In the genomic region with DNA sequence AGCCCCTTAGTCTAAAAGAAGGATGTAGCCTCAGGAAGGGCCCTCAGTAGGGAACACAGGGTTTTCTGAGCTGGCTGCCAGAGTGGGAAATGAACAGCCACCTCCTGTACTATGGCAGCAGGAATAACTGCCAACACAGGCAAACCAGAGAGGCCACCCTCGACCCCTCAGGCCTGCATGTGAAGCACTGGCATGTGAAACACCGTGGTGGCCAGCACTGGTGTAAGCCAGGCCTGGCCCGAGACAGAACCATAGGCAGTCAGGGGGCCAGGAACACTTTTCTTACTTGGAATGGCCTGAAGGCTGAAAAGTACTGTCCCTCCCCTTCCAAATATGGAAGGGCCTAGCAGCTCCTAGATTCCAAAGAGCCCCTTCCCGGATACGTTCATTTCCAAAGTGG, we compare ENCODE assay signal across 18 cellular contexts. TPM values are rescaled to one million over a fixed set of nuclear protein-coding genes. Genes with fewer than 3 reads are reported as not detected.
DNase-seq lines count a peak whose midpoint lies in the region; ATAC-seq and TF ChIP-seq lines count a peak whose summit lies in the region.
"Had no signal": no experiment of that assay in that cellular context is flagged by ENCODE, and none has a peak within 500 bp of the region (broad histone marks: within the 10 kb centered on the region; RNA-seq: fewer than 3 reads in every experiment).

No MANE protein-coding gene starts in this region.

- BruUV-seq in PC-9 (replicated peaks; lab: Mats Ljungman, UMichigan): no TSS peak

- TF ChIP-seq CTCF in nephron (IDR thresholded peaks at IDR 0.05; ENCODE audit: unreplicated experiment in 3 of 3) (no peak), PC-9 (conservative IDR thresholded peaks at IDR 0.05) (no peak)

- no peaks in the 10 kb centered on the region for H3K9me3 Mint-ChIP-seq in nephron

- H3K27ac ChIP-seq in KOPT-K1 (ENCODE audit: low read depth, low read length, poor library complexity, severe bottlenecking): peak overlapping the region; percentile 13
- H3K27ac ChIP-seq in cingulate gyrus (ENCODE audit: low read depth, low read length): peak overlapping the region; percentile 39
- no peak overlapping the region for H3K27ac ChIP-seq in PC-9
- H3K27ac ChIP-seq: C4-2B, RWPE1 had no signal

- no peaks in the 10 kb centered on the region for H3K4me1 ChIP-seq in PC-9 (replicated peaks; ENCODE audit: insufficient read depth)
- H3K4me1 ChIP-seq: HAP-1 had no signal

- no peaks in the 10 kb centered on the region for H3K27me3 Mint-ChIP-seq in nephron (ENCODE audit: low read depth)

- H3K4me2 ChIP-seq in PC-9: no peak overlapping the region

- H3K4me1 Mint-ChIP-seq in nephron: no peaks in the 10 kb centered on the region

- peaks cover 10% of the 10 kb centered on the region for H3K36me3 Mint-ChIP-seq in nephron (ENCODE audit: low read depth)

- no peaks in the 10 kb centered on the region for H3K27me3 ChIP-seq in PC-9 (ENCODE audit: insufficient read depth, low read depth)

- no peak overlapping the region for H3K4me3 ChIP-seq in PC-9
- H3K4me3 ChIP-seq: HAP-1, K562 had no signal

- H3K79me2 ChIP-seq in PC-9 (ENCODE audit: low read depth): no peaks in the 10 kb centered on the region

- no peaks in the 10 kb centered on the region; the same call in 1 of the 2 replicates for H4K20me1 ChIP-seq in PC-9 (ENCODE audit: insufficient read depth)

- CTCF ChIA-PET in PC-9 (lab: Charles Lee): no interaction called here

- no peaks in the 10 kb centered on the region for H3F3A ChIP-seq in PC-9 (ENCODE audit: insufficient read depth, low read depth)

- POLR2A ChIA-PET in PC-9 (lab: Charles Lee; ENCODE audit: unreplicated experiment): interaction anchor here (0.5 kb wide), 1 partner anchor 30 kb away, joined by 3 read pairs; no protein-coding TSS in a partner anchor

- H3K27ac Mint-ChIP-seq in nephron: peak overlapping the region in 2 of 3 experiments; percentile 11 to 58

- H3K9me3 ChIP-seq in KOPT-K1 (ENCODE audit: insufficient read depth, low read length, poor library complexity, severe bottlenecking) (no peaks in the 10 kb centered on the region), PC-9 (ENCODE audit: insufficient read depth, low read depth) (no peaks in the 10 kb centered on the region)
- H3K9me3 ChIP-seq: HAP-1 had no signal

- H2AFZ ChIP-seq in PC-9: no peak overlapping the region

- H3K36me3 ChIP-seq in KOPT-K1 (ENCODE audit: insufficient read depth, low read length) (no peaks in the 10 kb centered on the region), PC-9 (ENCODE audit: low read depth) (no peaks in the 10 kb centered on the region)
- H3K36me3 ChIP-seq: HAP-1 had no signal

- no peak overlapping the region for H3K4me3 Mint-ChIP-seq in nephron

- DNase-seq in HUDEP-2 (lab: John Stamatoyannopoulos, UW; ENCODE audit: unreplicated experiment in 76 of 76): no peak
- DNase-seq in stimulated activated CD4-positive, alpha-beta T cell treated with anti-CD3 and anti-CD28 coated beads, Interleukin-1b, Interleukin-23, amount 100 ng/mL, for 48 hours: no peak
- DNase-seq in PC-9: no peak
- DNase-seq: ACHN, NCI-H1105 treated with DMSO at 0.1 percent for 48 hours, NCI-H1694 treated with DMSO at 0.1 percent for 48 hours, NCI-H510A, NCI-H774, SIG-M5 had no signal

- no peak for ATAC-seq in GM21717 (IDR thresholded peaks at IDR 0.05; ENCODE audit: unreplicated experiment)
- ATAC-seq: K562, SK-N-SH treated with all-trans-retinoic acid at 6 μM for 48 hours had no signal

- no peaks in the 10 kb centered on the region for H3K9me2 ChIP-seq in PC-9 (ENCODE audit: insufficient read depth)

- intact Hi-C loops in PC-9 (cut with micrococcal nuclease; ENCODE audit: unreplicated experiment): no loop called here

RNA-seq across cellular contexts. Expression of gene SFXN5, which starts 28.2 kb away (rescaled TPM):
- total RNA-seq in PC-9 (2021): 12.5 and 15.2 TPM in 2 replicates
